ENCODE assay signal across 33 cellular contexts in genomic region chr13:26111797-26112196, GRCh38. TPM values are rescaled to one million over a fixed set of nuclear protein-coding genes. Genes with fewer than 3 reads are reported as not detected.
"Had no signal": no experiment of that assay in that cellular context is flagged by ENCODE, and none has a peak within 500 bp of the region (broad histone marks: within the 10 kb centered on the region; RNA-seq: fewer than 3 reads in every experiment).

No MANE protein-coding gene starts in this region.

- H3K27me3 ChIP-seq: adrenal gland, ascending aorta, body of pancreas, brain microvascular endothelial cell, breast epithelium, cardiac muscle cell had no signal

- H3K4me1 ChIP-seq: adrenal gland, ascending aorta, body of pancreas, breast epithelium had no signal

- H3K9me3 ChIP-seq: adrenal gland, ascending aorta, body of pancreas, breast epithelium had no signal

- H3K4me3 ChIP-seq: adrenal gland, ascending aorta, body of pancreas, breast epithelium, cardiac muscle cell had no signal

- ATAC-seq: activated naive CD4-positive, alpha-beta T cell treated with anti-CD3 and anti-CD28 coated beads, Interleukin-2, amount 50 U/mL, for 72 hours; activated naive CD8-positive, alpha-beta T cell treated with anti-CD3 and anti-CD28 coated beads, Interleukin-2, amount 50 U/mL, for 24 hours; activated T-cell treated with anti-CD3 and anti-CD28 coated beads, Interleukin-2, amount 50 U/mL, for 4 hours; activated T-cell treated with anti-CD3 and anti-CD28 coated beads, Interleukin-2, amount 50 U/mL, for 72 hours; activated T-helper 17 cell treated with anti-CD3 and anti-CD28 coated beads, Interleukin-2, amount 50 U/mL, for 72 hours; body of pancreas had no signal

- H3K36me3 ChIP-seq: adrenal gland, ascending aorta, brain microvascular endothelial cell, breast epithelium, cardiac muscle cell had no signal

- DNase-seq: activated effector memory CD4-positive, alpha-beta T cell treated with anti-CD3 and anti-CD28 coated beads, Interleukin-2, amount 50 U/mL, for 16 hours; activated effector memory CD4-positive, alpha-beta T cell treated with Interleukin-2 at 50 U/mL for 16 hours; activated gamma-delta T cell; activated gamma-delta T cell treated with Interleukin-2 at 50 U/mL for 16 hours; activated naive CD4-positive, alpha-beta T cell; activated naive CD4-positive, alpha-beta T cell treated with anti-CD3 and anti-CD28 coated beads for 36 hours; activated naive CD4-positive, alpha-beta T cell treated with anti-CD3 and anti-CD28 coated beads, Interleukin-2, amount 10 ng/mL, durations not matched to agents 7 days and 5 days; activated naive CD4-positive, alpha-beta T cell treated with anti-CD3 and anti-CD28 coated beads, Interleukin-2, amount 50 U/mL, for 16 hours; activated naive CD4-positive, alpha-beta T cell treated with Interleukin-2 at 50 U/mL for 16 hours; activated naive CD8-positive, alpha-beta T cell treated with anti-CD3 and anti-CD28 coated beads for 36 hours; activated naive CD8-positive, alpha-beta T cell treated with anti-CD3 and anti-CD28 coated beads, Interleukin-2, amount 10 ng/mL, durations not matched to agents 7 days and 5 days; activated naive CD8-positive, alpha-beta T cell treated with anti-CD3 and anti-CD28 coated beads, Interleukin-2, amount 50 U/mL, for 24 hours; activated T-cell treated with anti-CD3 and anti-CD28 coated beads for 4 hours; activated T-cell treated with anti-CD3 and anti-CD28 coated beads, Interleukin-2, amount 50 U/mL, for 1 hour; activated T-cell treated with anti-CD3 and anti-CD28 coated beads, Interleukin-2, amount 50 U/mL, for 24 hours; activated T-cell treated with anti-CD3 and anti-CD28 coated beads, Interleukin-2, amount 50 U/mL, for 4 hours; activated T-cell treated with anti-CD3 and anti-CD28 coated beads, Interleukin-2, amount 50 U/mL, for 48 hours; activated T-cell treated with anti-CD3 and anti-CD28 coated beads, Interleukin-2, amount 50 U/mL, for 72 hours; adrenal gland; amniotic stem cell; amygdala; anterior cingulate cortex; aorta; body of pancreas; brain microvascular endothelial cell; caudate nucleus; central memory CD4-positive, alpha-beta T cell; cerebellar nuclear complex had no signal

- H3K27ac ChIP-seq: adrenal gland, ascending aorta, body of pancreas, brain microvascular endothelial cell, breast epithelium, cardiac muscle cell had no signal

RNA-seq across cellular contexts. Expression of gene SHISA2, which starts 60.0 kb away (rescaled TPM):
- total RNA-seq: ascending aorta had no signal
- polyA plus RNA-seq: aorta had no signal
